In genomic region chr19:30350995-30351394, GRCh38 we compare ENCODE assay signal across 15 cellular contexts. TPM values are rescaled to one million over a fixed set of nuclear protein-coding genes. Genes with fewer than 3 reads are reported as not detected.
DNase-seq lines count a peak whose midpoint lies in the region; ATAC-seq and TF ChIP-seq lines count a peak whose summit lies in the region.
"Had no signal": no experiment of that assay in that cellular context is flagged by ENCODE, and none has a peak within 500 bp of the region (broad histone marks: within the 10 kb centered on the region; RNA-seq: fewer than 3 reads in every experiment).

No MANE protein-coding gene starts in this region.

- peaks cover 23% of the 10 kb centered on the region for H3K4me1 ChIP-seq in GM23338 (ENCODE audit: insufficient read depth)
- H3K4me1 ChIP-seq in A673 (ENCODE audit: insufficient read depth, low read length, poor library complexity, severe bottlenecking) = no peaks in the 10 kb centered on the region
- H3K4me1 ChIP-seq: BLaER1 treated with 17β-estradiol and CSF1 and Interleukin-3, amounts not matched to agents 10 nM and 100 nM had no signal

- TF ChIP-seq CTCF in GM23338 (conservative IDR thresholded peaks at IDR 0.05; ENCODE audit: low read depth in 2 of 2) (no peak), brain (conservative IDR thresholded peaks at IDR 0.05) (no peak), neural cell (IDR thresholded peaks at IDR 0.05; ENCODE audit: poor library complexity, severe bottlenecking) (no peak), A673 (conservative IDR thresholded peaks at IDR 0.05; ENCODE audit: low read depth, low read length) (no peak)

- H3K9ac ChIP-seq in neural cell (ENCODE audit: low read length) = peak overlapping the region; percentile 24
- H3K9ac ChIP-seq: BLaER1 treated with 17β-estradiol and CSF1 and Interleukin-3, amounts not matched to agents 10 nM and 100 nM had no signal

- peak overlapping the region; percentile 97 for H3K27ac Mint-ChIP-seq in GM23338
- peak overlapping the region; percentile 35 to 93 (median 74) for H3K27ac Mint-ChIP-seq in brain
- H3K27ac Mint-ChIP-seq: CD4-positive, CD25-positive, alpha-beta regulatory T cell had no signal

- no peak for TF ChIP-seq RAD21 in neural cell (conservative IDR thresholded peaks at IDR 0.05)

- H3K36me3 Mint-ChIP-seq in GM23338 (ENCODE audit: low read depth) (no peaks in the 10 kb centered on the region; the same call in 2 of the 3 replicates), brain (peaks cover 23% of the 10 kb centered on the region)
- H3K36me3 Mint-ChIP-seq: CD4-positive, CD25-positive, alpha-beta regulatory T cell had no signal

- H3F3A ChIP-seq in GM23338 (replicated peaks; ENCODE audit: low read depth) = no peaks in the 10 kb centered on the region
- H3F3A ChIP-seq in neural cell (ENCODE audit: insufficient read depth, low read length, poor library complexity, severe bottlenecking) = no peaks in the 10 kb centered on the region

- no peak overlapping the region for H2AFZ ChIP-seq in GM23338
- H2AFZ ChIP-seq in neural cell (ENCODE audit: low read depth, low read length) = no peak overlapping the region

- intact Hi-C loops in A673 (cut with micrococcal nuclease; ENCODE audit: unreplicated experiment) = no loop called here

- no peak for ATAC-seq in GM23338

- TF ChIP-seq EP300 in neural cell (conservative IDR thresholded peaks at IDR 0.05; ENCODE audit: poor library complexity, severe bottlenecking) = no peak

- H3K79me2 ChIP-seq in GM23338 (replicated peaks; ENCODE audit: insufficient read depth) (no peaks in the 10 kb centered on the region), neural cell (replicated peaks; ENCODE audit: insufficient read depth, low read length) (no peaks in the 10 kb centered on the region)

- POLR2A ChIA-PET in A673 (lab: Charles Lee; ENCODE audit: low non-redundant PET) = no interaction called here

- DNase-seq in NCI-H2171 treated with DMSO at 0.1 percent for 48 hours (lab: John Stamatoyannopoulos, UW) = peak; percentile 37
- no peak for DNase-seq in NCI-H2171 (lab: John Stamatoyannopoulos, UW)
- no peak for DNase-seq in GM23338 (ENCODE audit: low spot score)
- DNase-seq in A673 (ENCODE audit: low spot score) = no peak
- DNase-seq in hypothalamus (lab: John Stamatoyannopoulos, UW) = no peak
- DNase-seq in NOMO-1 (lab: John Stamatoyannopoulos, UW; ENCODE audit: unreplicated experiment in 2 of 2) = no peak
- DNase-seq: 8988T; ACHN; CD4-positive, CD25-positive, alpha-beta regulatory T cell; EL; H7 had no signal

- H3K36me3 ChIP-seq in GM23338 (ENCODE audit: insufficient read depth) (no peaks in the 10 kb centered on the region), neural cell (ENCODE audit: insufficient read depth, low read length) (no peaks in the 10 kb centered on the region), A673 (ENCODE audit: insufficient read depth, low read length, poor library complexity, severe bottlenecking) (no peaks in the 10 kb centered on the region)
- H3K36me3 ChIP-seq: BLaER1 treated with 17β-estradiol and CSF1 and Interleukin-3, amounts not matched to agents 10 nM and 100 nM had no signal

- H3K4me1 Mint-ChIP-seq in GM23338 = peaks cover 39% of the 10 kb centered on the region
- H3K4me1 Mint-ChIP-seq in brain = peaks cover 54% of the 10 kb centered on the region
- H3K4me1 Mint-ChIP-seq: CD4-positive, CD25-positive, alpha-beta regulatory T cell had no signal

- no TSS peak for BruUV-seq in A673 (replicated peaks; lab: Mats Ljungman, UMichigan)

- H3K9me2 ChIP-seq in GM23338 (ENCODE audit: insufficient read depth) (peaks cover 5% of the 10 kb centered on the region; the same call in 1 of the 2 replicates), neural cell (ENCODE audit: insufficient read depth, low read length) (no peaks in the 10 kb centered on the region)

- no peak overlapping the region for H3K27ac ChIP-seq in GM23338 (ENCODE audit: low read depth)
- peak overlapping the region; percentile 47 for H3K27ac ChIP-seq in neural cell (ENCODE audit: low read length)
- no peak overlapping the region for H3K27ac ChIP-seq in A673 (ENCODE audit: low read depth, low read length, poor library complexity, severe bottlenecking)
- H3K27ac ChIP-seq: BLaER1 treated with 17β-estradiol and CSF1 and Interleukin-3, amounts not matched to agents 10 nM and 100 nM had no signal

- no peaks in the 10 kb centered on the region for H4K20me1 ChIP-seq in GM23338 (replicated peaks; ENCODE audit: insufficient read depth)
- no peaks in the 10 kb centered on the region for H4K20me1 ChIP-seq in neural cell (ENCODE audit: insufficient read depth)
- H4K20me1 ChIP-seq: BLaER1 treated with 17β-estradiol and CSF1 and Interleukin-3, amounts not matched to agents 10 nM and 100 nM had no signal

- CTCF ChIA-PET in A673 (lab: Charles Lee) = no interaction called here

- H3K4me2 ChIP-seq in GM23338 (no peak overlapping the region), neural cell (ENCODE audit: low read length) (peak overlapping the region; percentile 73)
- H3K4me2 ChIP-seq: BLaER1 treated with 17β-estradiol and CSF1 and Interleukin-3, amounts not matched to agents 10 nM and 100 nM had no signal

- H3K4me3 Mint-ChIP-seq in GM23338 (no peak overlapping the region), brain (peak overlapping the region in 3 of 5 experiments; percentile 35 to 55 (median 39))
- H3K4me3 Mint-ChIP-seq: CD4-positive, CD25-positive, alpha-beta regulatory T cell had no signal

- H3K27me3 Mint-ChIP-seq in GM23338 (ENCODE audit: insufficient read depth, low read depth, poor library complexity) (peaks cover 7% of the 10 kb centered on the region), brain (no peaks in the 10 kb centered on the region)

- H3K4me3 ChIP-seq in GM23338 = no peak overlapping the region
- H3K4me3 ChIP-seq in neural cell (ENCODE audit: low read length) = peak overlapping the region; percentile 38
- no peak overlapping the region for H3K4me3 ChIP-seq in A673 (ENCODE audit: low read depth, low read length, poor library complexity, severe bottlenecking)
- H3K4me3 ChIP-seq: BLaER1 treated with 17β-estradiol and CSF1 and Interleukin-3, amounts not matched to agents 10 nM and 100 nM had no signal

- no peaks in the 10 kb centered on the region for H3K27me3 ChIP-seq in GM23338 (ENCODE audit: insufficient read depth)
- H3K27me3 ChIP-seq in neural cell (ENCODE audit: insufficient read depth, low read depth, low read length) = no peaks in the 10 kb centered on the region
- no peaks in the 10 kb centered on the region for H3K27me3 ChIP-seq in A673 (replicated peaks; ENCODE audit: insufficient read depth, low read depth, low read length, poor library complexity)
- H3K27me3 ChIP-seq: BLaER1 treated with 17β-estradiol and CSF1 and Interleukin-3, amounts not matched to agents 10 nM and 100 nM had no signal

- H3K9me3 ChIP-seq in neural cell (ENCODE audit: low read length) (no peaks in the 10 kb centered on the region), A673 (ENCODE audit: low read depth, low read length, poor library complexity, severe bottlenecking) (no peaks in the 10 kb centered on the region)
- H3K9me3 ChIP-seq: BLaER1 treated with 17β-estradiol and CSF1 and Interleukin-3, amounts not matched to agents 10 nM and 100 nM had no signal

- peaks cover 8% of the 10 kb centered on the region; the same call in 1 of the 3 replicates for H3K9me3 Mint-ChIP-seq in GM23338
- peaks cover 3 to 6% (median 3%) of the 10 kb centered on the region in 5 experiments for H3K9me3 Mint-ChIP-seq in brain
- H3K9me3 Mint-ChIP-seq: CD4-positive, CD25-positive, alpha-beta regulatory T cell had no signal

TF ChIP-seq in GM23338, 12 proteins besides CTCF, POLR2A, EP300 and RAD21 (continues in another document):
- TF ChIP-seq CREB1 (CRISPR knock-in tag; IDR thresholded peaks at IDR 0.05; ENCODE audit: low read depth) (0 out of 2 replicates have a peak, but pooled peaks have one; percentile 24), JUNB (IDR thresholded peaks at IDR 0.05; ENCODE audit: unreplicated experiment) (no peak), POLR2AphosphoS5 (IDR thresholded peaks at IDR 0.05; ENCODE audit: low read depth) (no peak), EZH2 (IDR thresholded peaks at IDR 0.05; ENCODE audit: low read depth, unreplicated experiment) (no peak)

TF ChIP-seq in neural cell, 6 proteins besides CTCF, POLR2A, EP300 and RAD21:
- TF ChIP-seq SMC3 (conservative IDR thresholded peaks at IDR 0.05; ENCODE audit: poor library complexity) (no peak), EZH2 (IDR thresholded peaks at IDR 0.05; ENCODE audit: borderline replicate concordance, insufficient read depth, low read length, poor library complexity, severe bottlenecking) (no peak), MXI1 (conservative IDR thresholded peaks at IDR 0.05; ENCODE audit: poor library complexity, severe bottlenecking) (no peak), POLR2AphosphoS5 (IDR thresholded peaks at IDR 0.05) (no peak)
- TF ChIP-seq, protein P1, sequence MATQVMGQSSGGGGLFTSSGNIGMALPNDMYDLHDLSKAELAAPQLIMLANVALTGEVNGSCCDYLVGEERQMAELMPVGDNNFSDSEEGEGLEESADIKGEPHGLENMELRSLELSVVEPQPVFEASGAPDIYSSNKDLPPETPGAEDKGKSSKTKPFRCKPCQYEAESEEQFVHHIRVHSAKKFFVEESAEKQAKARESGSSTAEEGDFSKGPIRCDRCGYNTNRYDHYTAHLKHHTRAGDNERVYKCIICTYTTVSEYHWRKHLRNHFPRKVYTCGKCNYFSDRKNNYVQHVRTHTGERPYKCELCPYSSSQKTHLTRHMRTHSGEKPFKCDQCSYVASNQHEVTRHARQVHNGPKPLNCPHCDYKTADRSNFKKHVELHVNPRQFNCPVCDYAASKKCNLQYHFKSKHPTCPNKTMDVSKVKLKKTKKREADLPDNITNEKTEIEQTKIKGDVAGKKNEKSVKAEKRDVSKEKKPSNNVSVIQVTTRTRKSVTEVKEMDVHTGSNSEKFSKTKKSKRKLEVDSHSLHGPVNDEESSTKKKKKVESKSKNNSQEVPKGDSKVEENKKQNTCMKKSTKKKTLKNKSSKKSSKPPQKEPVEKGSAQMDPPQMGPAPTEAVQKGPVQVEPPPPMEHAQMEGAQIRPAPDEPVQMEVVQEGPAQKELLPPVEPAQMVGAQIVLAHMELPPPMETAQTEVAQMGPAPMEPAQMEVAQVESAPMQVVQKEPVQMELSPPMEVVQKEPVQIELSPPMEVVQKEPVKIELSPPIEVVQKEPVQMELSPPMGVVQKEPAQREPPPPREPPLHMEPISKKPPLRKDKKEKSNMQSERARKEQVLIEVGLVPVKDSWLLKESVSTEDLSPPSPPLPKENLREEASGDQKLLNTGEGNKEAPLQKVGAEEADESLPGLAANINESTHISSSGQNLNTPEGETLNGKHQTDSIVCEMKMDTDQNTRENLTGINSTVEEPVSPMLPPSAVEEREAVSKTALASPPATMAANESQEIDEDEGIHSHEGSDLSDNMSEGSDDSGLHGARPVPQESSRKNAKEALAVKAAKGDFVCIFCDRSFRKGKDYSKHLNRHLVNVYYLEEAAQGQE (IDR thresholded peaks at IDR 0.05; ENCODE audit: borderline replicate concordance) = no peak

RNA-seq across cellular contexts. Expression of gene ZNF536, which starts 21.2 kb away (rescaled TPM):
- 0.07 TPM in 1 of 2 replicates, not detected in the other for total RNA-seq in GM23338 (2014; rRNA removed; shearing (Covaris generic))
- polyA plus RNA-seq in GM23338 (2016; fragmentation: Nextera tagmentation; extraction: Ambion mirVana) (0.30 TPM in 1 of 2 replicates, not detected in the other), brain (ENCODE audit: insufficient read depth, low read depth, low replicate concordance) (36.2 TPM), neural cell (13.3 and 13.9 TPM in 2 replicates)
- polyA minus RNA-seq in neural cell = 53.9 and 59.2 TPM in 2 replicates
- total RNA-seq in A673 (2021) = 2.9 and 3.5 TPM in 2 replicates
- total RNA-seq: HT-29 had no signal

Comparison
In these comparisons a context has a peak if more than half of its experiments do, and no peak if none do; other contexts are left out.
1. RNA of gene ZNF536, which starts 21.2 kb away (polyA plus RNA-seq): 36.2 TPM in brain (single experiment) and 13.3 to 13.9 TPM in neural cell; 0.30 TPM in GM23338; every median in the first group is over 10 times any median in the second.